ENCODE assay signal across 17 cellular contexts in genomic region chr4:168648494-168648893, GRCh38.
DNase-seq lines count a peak whose midpoint lies in the region; ATAC-seq and TF ChIP-seq lines count a peak whose summit lies in the region.
"Had no signal": no experiment of that assay in that cellular context is flagged by ENCODE, and none has a peak within 500 bp of the region (broad histone marks: within the 10 kb centered on the region; RNA-seq: fewer than 3 reads in every experiment).

No MANE protein-coding gene starts in this region.

- intact Hi-C loops in A673 (cut with micrococcal nuclease; ENCODE audit: unreplicated experiment) = no loop called here

- peak overlapping the region; percentile 48 for H3K27ac ChIP-seq in A673 (ENCODE audit: low read depth, low read length, poor library complexity, severe bottlenecking)
- peak overlapping the region; percentile 60 for H3K27ac ChIP-seq in parathyroid adenoma
- H3K27ac ChIP-seq: BLaER1 treated with 17β-estradiol and CSF1 and Interleukin-3, amounts not matched to agents 10 nM and 100 nM; SJCRH30 had no signal

- H3K27ac Mint-ChIP-seq in activated T-helper 17 cell treated with anti-CD3 and anti-CD28 coated beads, Interleukin-2, amount 50 U/mL, for 72 hours = no peak overlapping the region
- H3K27ac Mint-ChIP-seq: CD8-positive, alpha-beta T cell had no signal

- H2AFZ ChIP-seq in parathyroid adenoma = no peak overlapping the region

- peaks cover 3% of the 10 kb centered on the region for H3K79me2 ChIP-seq in parathyroid adenoma

- no peak overlapping the region for H3K4me3 Mint-ChIP-seq in activated T-helper 17 cell treated with anti-CD3 and anti-CD28 coated beads, Interleukin-2, amount 50 U/mL, for 72 hours
- H3K4me3 Mint-ChIP-seq: CD8-positive, alpha-beta T cell had no signal

- no peak for TF ChIP-seq CTCF in A673 (conservative IDR thresholded peaks at IDR 0.05; ENCODE audit: low read depth, low read length)
- no peak for TF ChIP-seq CTCF in parathyroid adenoma (IDR thresholded peaks at IDR 0.05)

- no peaks in the 10 kb centered on the region for H3K27me3 ChIP-seq in A673 (replicated peaks; ENCODE audit: insufficient read depth, low read depth, low read length, poor library complexity)
- no peaks in the 10 kb centered on the region for H3K27me3 ChIP-seq in parathyroid adenoma (ENCODE audit: control insufficient read depth, insufficient read depth, low read length)
- H3K27me3 ChIP-seq: BLaER1 treated with 17β-estradiol and CSF1 and Interleukin-3, amounts not matched to agents 10 nM and 100 nM; SJCRH30 had no signal

- CTCF ChIA-PET in A673 (lab: Charles Lee) = interaction anchor here (1.6 kb wide), 1 partner anchor 63 kb away, joined by 10 read pairs; no protein-coding TSS in a partner anchor

- H3K4me1 Mint-ChIP-seq in activated T-helper 17 cell treated with anti-CD3 and anti-CD28 coated beads, Interleukin-2, amount 50 U/mL, for 72 hours = no peaks in the 10 kb centered on the region

- H3K9ac ChIP-seq in parathyroid adenoma = no peak overlapping the region
- H3K9ac ChIP-seq: BLaER1 treated with 17β-estradiol and CSF1 and Interleukin-3, amounts not matched to agents 10 nM and 100 nM had no signal

- POLR2A ChIA-PET in A673 (lab: Charles Lee; ENCODE audit: low non-redundant PET) = interaction anchor here (0.6 to 0.7 kb wide), 2 partner anchors 40 to 42 kb away, joined by 3 to 11 read pairs; no protein-coding TSS in a partner anchor

- no TSS peak for BruUV-seq in A673 (replicated peaks; lab: Mats Ljungman, UMichigan)

- peak overlapping the region; percentile 16 for H3K4me3 ChIP-seq in A673 (ENCODE audit: low read depth, low read length, poor library complexity, severe bottlenecking)
- H3K4me3 ChIP-seq in parathyroid adenoma (ENCODE audit: low read depth, low read length) = no peak overlapping the region
- H3K4me3 ChIP-seq: BLaER1 treated with 17β-estradiol and CSF1 and Interleukin-3, amounts not matched to agents 10 nM and 100 nM; SJCRH30 had no signal

- DNase-seq in A673 (ENCODE audit: low spot score) = no peak
- peak; percentile 22 for DNase-seq in NCI-H226
- DNase-seq in kidney glomerular epithelial cell (lab: John Stamatoyannopoulos, UW) = peak; percentile 47
- no peak for DNase-seq in COR-L47 (lab: John Stamatoyannopoulos, UW)
- DNase-seq: CD8-positive, alpha-beta T cell; H7; MM.1S; NCI-H1092; NCI-H1436 treated with DMSO at 0.1 percent for 48 hours; NCI-H2029; SJCRH30 had no signal

- H3K9me3 Mint-ChIP-seq in activated T-helper 17 cell treated with anti-CD3 and anti-CD28 coated beads, Interleukin-2, amount 50 U/mL, for 72 hours = no peaks in the 10 kb centered on the region
- H3K9me3 Mint-ChIP-seq: CD8-positive, alpha-beta T cell had no signal

- H3K36me3 ChIP-seq in A673 (ENCODE audit: insufficient read depth, low read length, poor library complexity, severe bottlenecking) = no peaks in the 10 kb centered on the region
- H3K36me3 ChIP-seq in parathyroid adenoma (ENCODE audit: control insufficient read depth, insufficient read depth, low read length) = no peaks in the 10 kb centered on the region
- H3K36me3 ChIP-seq: BLaER1 treated with 17β-estradiol and CSF1 and Interleukin-3, amounts not matched to agents 10 nM and 100 nM had no signal

- H3K4me1 ChIP-seq in A673 (ENCODE audit: insufficient read depth, low read length, poor library complexity, severe bottlenecking) = peaks cover 80% of the 10 kb centered on the region
- peaks cover 12% of the 10 kb centered on the region for H3K4me1 ChIP-seq in parathyroid adenoma
- H3K4me1 ChIP-seq: SJCRH30 had no signal

- H3K4me2 ChIP-seq in parathyroid adenoma (ENCODE audit: low read length) = no peak overlapping the region
- H3K4me2 ChIP-seq: BLaER1 treated with 17β-estradiol and CSF1 and Interleukin-3, amounts not matched to agents 10 nM and 100 nM had no signal

- ATAC-seq in activated T-helper 17 cell treated with anti-CD3 and anti-CD28 coated beads, Interleukin-2, amount 50 U/mL, for 72 hours (replicated peaks) = no peak
- no peak for ATAC-seq in GM18520 (IDR thresholded peaks at IDR 0.05; ENCODE audit: unreplicated experiment)
- ATAC-seq in HG03521 (IDR thresholded peaks at IDR 0.05; ENCODE audit: unreplicated experiment) = no peak
- ATAC-seq: CD8-positive, alpha-beta T cell; Panc1 had no signal

- H3K9me3 ChIP-seq in A673 (ENCODE audit: low read depth, low read length, poor library complexity, severe bottlenecking) (no peaks in the 10 kb centered on the region), parathyroid adenoma (ENCODE audit: control insufficient read depth, low read length) (no peaks in the 10 kb centered on the region)
- H3K9me3 ChIP-seq: BLaER1 treated with 17β-estradiol and CSF1 and Interleukin-3, amounts not matched to agents 10 nM and 100 nM; SJCRH30 had no signal

- H3K36me3 Mint-ChIP-seq in activated T-helper 17 cell treated with anti-CD3 and anti-CD28 coated beads, Interleukin-2, amount 50 U/mL, for 72 hours (ENCODE audit: low read depth) = no peaks in the 10 kb centered on the region
- H3K36me3 Mint-ChIP-seq: CD8-positive, alpha-beta T cell had no signal

- peaks cover 19% of the 10 kb centered on the region for H3K27me3 Mint-ChIP-seq in activated T-helper 17 cell treated with anti-CD3 and anti-CD28 coated beads, Interleukin-2, amount 50 U/mL, for 72 hours

Comparison
In these comparisons a context has a peak if more than half of its experiments do, and no peak if none do; other contexts are left out.
1. DNase-seq: peak in NCI-H226 (single experiment) and kidney glomerular epithelial cell (single experiment); none in A673 (single experiment) and COR-L47 (single experiment).